Comparison of ENCODE assay signal across 1 cellular context in genomic region chr1:167515893-167516321, GRCh38.
TF ChIP-seq lines count a peak whose summit lies in the region.

No MANE protein-coding gene starts in this region.

TF ChIP-seq in K562, 482 proteins besides CTCF, POLR2A, EP300 and RAD21:
- TF ChIP-seq BRD9 (IDR thresholded peaks at IDR 0.05; ENCODE audit: low read depth, partially characterized antibody) (peak; percentile 55), CC2D1A (IDR thresholded peaks at IDR 0.05) (no peak), PTBP1 (IDR thresholded peaks at IDR 0.05; ENCODE audit: low read depth, low read length) (peak; percentile 81; the same call in 1 of the 2 replicates), HDAC2 (IDR thresholded peaks at IDR 0.05) (peak; percentile 75), ZFP36 (IDR thresholded peaks at IDR 0.05; ENCODE audit: low read depth, low read length, partially characterized antibody) (peak; percentile 91), BCOR (IDR thresholded peaks at IDR 0.05) (peak; percentile 97), RBM25 (IDR thresholded peaks at IDR 0.05; ENCODE audit: low read depth, low read length, severe bottlenecking) (peak; percentile 98), TEAD1 (CRISPR knock-in tag; IDR thresholded peaks at IDR 0.05) (0 out of 4 replicates have a peak, but pooled peaks of 1 of the 2 experiments have one; percentile 20), SMARCA5 (IDR thresholded peaks at IDR 0.05) (peak; percentile 84; the same call in 1 of the 2 replicates), KDM1A (IDR thresholded peaks at IDR 0.05) (peak; percentile 74 to 90), ARID3A (IDR thresholded peaks at IDR 0.05; ENCODE audit: borderline replicate concordance, low read depth, low read length) (no peak), ADNP (tag; IDR thresholded peaks at IDR 0.05) (peak; percentile 68), HDGF (IDR thresholded peaks at IDR 0.05) (peak; percentile 88; the same call in 1 of the 2 replicates), RCOR1 (IDR thresholded peaks at IDR 0.05; ENCODE audit: borderline replicate concordance in 1 of 2, low read depth in 2 of 2, low read length in 2 of 2) (peak in 1 of 2 experiments; percentile 75; a peak in 2 of 4 replicates)
- TF ChIP-seq, protein P1, sequence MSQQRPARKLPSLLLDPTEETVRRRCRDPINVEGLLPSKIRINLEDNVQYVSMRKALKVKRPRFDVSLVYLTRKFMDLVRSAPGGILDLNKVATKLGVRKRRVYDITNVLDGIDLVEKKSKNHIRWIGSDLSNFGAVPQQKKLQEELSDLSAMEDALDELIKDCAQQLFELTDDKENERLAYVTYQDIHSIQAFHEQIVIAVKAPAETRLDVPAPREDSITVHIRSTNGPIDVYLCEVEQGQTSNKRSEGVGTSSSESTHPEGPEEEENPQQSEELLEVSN (IDR thresholded peaks at IDR 0.05; ENCODE audit: borderline replicate concordance in 1 of 2, extremely low read depth in 1 of 2, insufficient read depth in 1 of 2, insufficient read length in 1 of 2, low read depth in 1 of 2, low read length in 1 of 2, poor library complexity in 1 of 2, severe bottlenecking in 1 of 2): no peak
- TF ChIP-seq, protein P2, sequence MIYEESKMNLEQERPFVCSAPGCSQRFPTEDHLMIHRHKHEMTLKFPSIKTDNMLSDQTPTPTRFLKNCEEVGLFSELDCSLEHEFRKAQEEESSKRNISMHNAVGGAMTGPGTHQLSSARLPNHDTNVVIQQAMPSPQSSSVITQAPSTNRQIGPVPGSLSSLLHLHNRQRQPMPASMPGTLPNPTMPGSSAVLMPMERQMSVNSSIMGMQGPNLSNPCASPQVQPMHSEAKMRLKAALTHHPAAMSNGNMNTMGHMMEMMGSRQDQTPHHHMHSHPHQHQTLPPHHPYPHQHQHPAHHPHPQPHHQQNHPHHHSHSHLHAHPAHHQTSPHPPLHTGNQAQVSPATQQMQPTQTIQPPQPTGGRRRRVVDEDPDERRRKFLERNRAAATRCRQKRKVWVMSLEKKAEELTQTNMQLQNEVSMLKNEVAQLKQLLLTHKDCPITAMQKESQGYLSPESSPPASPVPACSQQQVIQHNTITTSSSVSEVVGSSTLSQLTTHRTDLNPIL (CRISPR knock-in tag; IDR thresholded peaks at IDR 0.05): no peak
- TF ChIP-seq, protein P3, sequence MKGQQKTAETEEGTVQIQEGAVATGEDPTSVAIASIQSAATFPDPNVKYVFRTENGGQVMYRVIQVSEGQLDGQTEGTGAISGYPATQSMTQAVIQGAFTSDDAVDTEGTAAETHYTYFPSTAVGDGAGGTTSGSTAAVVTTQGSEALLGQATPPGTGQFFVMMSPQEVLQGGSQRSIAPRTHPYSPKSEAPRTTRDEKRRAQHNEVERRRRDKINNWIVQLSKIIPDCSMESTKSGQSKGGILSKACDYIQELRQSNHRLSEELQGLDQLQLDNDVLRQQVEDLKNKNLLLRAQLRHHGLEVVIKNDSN (CRISPR knock-in tag; IDR thresholded peaks at IDR 0.05): peak; percentile 45; the same call in 1 of the 2 replicates
- TF ChIP-seq, protein P4, sequence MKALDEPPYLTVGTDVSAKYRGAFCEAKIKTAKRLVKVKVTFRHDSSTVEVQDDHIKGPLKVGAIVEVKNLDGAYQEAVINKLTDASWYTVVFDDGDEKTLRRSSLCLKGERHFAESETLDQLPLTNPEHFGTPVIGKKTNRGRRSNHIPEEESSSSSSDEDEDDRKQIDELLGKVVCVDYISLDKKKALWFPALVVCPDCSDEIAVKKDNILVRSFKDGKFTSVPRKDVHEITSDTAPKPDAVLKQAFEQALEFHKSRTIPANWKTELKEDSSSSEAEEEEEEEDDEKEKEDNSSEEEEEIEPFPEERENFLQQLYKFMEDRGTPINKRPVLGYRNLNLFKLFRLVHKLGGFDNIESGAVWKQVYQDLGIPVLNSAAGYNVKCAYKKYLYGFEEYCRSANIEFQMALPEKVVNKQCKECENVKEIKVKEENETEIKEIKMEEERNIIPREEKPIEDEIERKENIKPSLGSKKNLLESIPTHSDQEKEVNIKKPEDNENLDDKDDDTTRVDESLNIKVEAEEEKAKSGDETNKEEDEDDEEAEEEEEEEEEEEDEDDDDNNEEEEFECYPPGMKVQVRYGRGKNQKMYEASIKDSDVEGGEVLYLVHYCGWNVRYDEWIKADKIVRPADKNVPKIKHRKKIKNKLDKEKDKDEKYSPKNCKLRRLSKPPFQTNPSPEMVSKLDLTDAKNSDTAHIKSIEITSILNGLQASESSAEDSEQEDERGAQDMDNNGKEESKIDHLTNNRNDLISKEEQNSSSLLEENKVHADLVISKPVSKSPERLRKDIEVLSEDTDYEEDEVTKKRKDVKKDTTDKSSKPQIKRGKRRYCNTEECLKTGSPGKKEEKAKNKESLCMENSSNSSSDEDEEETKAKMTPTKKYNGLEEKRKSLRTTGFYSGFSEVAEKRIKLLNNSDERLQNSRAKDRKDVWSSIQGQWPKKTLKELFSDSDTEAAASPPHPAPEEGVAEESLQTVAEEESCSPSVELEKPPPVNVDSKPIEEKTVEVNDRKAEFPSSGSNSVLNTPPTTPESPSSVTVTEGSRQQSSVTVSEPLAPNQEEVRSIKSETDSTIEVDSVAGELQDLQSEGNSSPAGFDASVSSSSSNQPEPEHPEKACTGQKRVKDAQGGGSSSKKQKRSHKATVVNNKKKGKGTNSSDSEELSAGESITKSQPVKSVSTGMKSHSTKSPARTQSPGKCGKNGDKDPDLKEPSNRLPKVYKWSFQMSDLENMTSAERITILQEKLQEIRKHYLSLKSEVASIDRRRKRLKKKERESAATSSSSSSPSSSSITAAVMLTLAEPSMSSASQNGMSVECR (CRISPR knock-in tag; IDR thresholded peaks at IDR 0.05): peak; percentile 37; the same call in 1 of the 2 replicates
